In genomic region chr2:65018141-65018582, GRCh38 we compare ENCODE assay signal across 16 cellular contexts. TPM values are rescaled to one million over a fixed set of nuclear protein-coding genes. Genes with fewer than 3 reads are reported as not detected.
DNase-seq lines count a peak whose midpoint lies in the region; ATAC-seq and TF ChIP-seq lines count a peak whose summit lies in the region.
"Had no signal": no experiment of that assay in that cellular context is flagged by ENCODE, and none has a peak within 500 bp of the region (broad histone marks: within the 10 kb centered on the region; RNA-seq: fewer than 3 reads in every experiment).

No MANE protein-coding gene starts in this region.

- DNase-seq in T-helper 17 cell: no peak
- peak; percentile 22 to 76 (median 63) for DNase-seq in right cardiac atrium
- DNase-seq in activated CD8-positive, alpha-beta memory T cell treated with anti-CD3 and anti-CD28 coated beads, Interleukin-2, amount 50 U/mL, for 4 hours: no peak
- no peak for DNase-seq in neuronal stem cell (ENCODE audit: low spot score)
- no peak for DNase-seq in mesothelial cell of epicardium (ENCODE audit: low spot score in 2 of 2, unreplicated experiment in 2 of 2)
- DNase-seq: activated CD4-positive, alpha-beta T cell treated with anti-CD3 and anti-CD28 coated beads, Interleukin-2, amount 50 U/mL, for 4 hours; activated effector memory CD4-positive, alpha-beta T cell treated with Interleukin-2 at 50 U/mL for 16 hours; CD4-positive, alpha-beta T cell; NCI-H2171 treated with DMSO at 0.1 percent for 48 hours; stimulated activated naive CD4-positive, alpha-beta T cell treated with Interleukin-2 at 50 U/mL for 16 hours had no signal

- no peaks in the 10 kb centered on the region for H3K4me1 Mint-ChIP-seq in T-helper 17 cell
- H3K4me1 Mint-ChIP-seq in mesothelial cell of epicardium: peaks cover 3% of the 10 kb centered on the region

- no peaks in the 10 kb centered on the region for H3K27me3 Mint-ChIP-seq in T-helper 17 cell
- no peaks in the 10 kb centered on the region for H3K27me3 Mint-ChIP-seq in mesothelial cell of epicardium (ENCODE audit: low read depth)
- H3K27me3 Mint-ChIP-seq: CD4-positive, alpha-beta T cell had no signal

- peak overlapping the region; percentile 54 for H3K27ac Mint-ChIP-seq in T-helper 17 cell
- no peak overlapping the region for H3K27ac Mint-ChIP-seq in mesothelial cell of epicardium
- H3K27ac Mint-ChIP-seq: CD4-positive, alpha-beta T cell; T-helper 1 cell treated with Interleukin-12 subunit alpha and Interleukin-12 subunit beta and Interleukin-4 antibody, amounts not matched to agents 30 μg/mL and 1 μg/mL, for 36 hours had no signal

- TF ChIP-seq EP300 in Ishikawa (IDR thresholded peaks at IDR 0.05; ENCODE audit: borderline replicate concordance): no peak

- H3K14ac ChIP-seq in neuronal stem cell (ENCODE audit: low read length): no peak overlapping the region

- no peaks in the 10 kb centered on the region for H3K9me3 Mint-ChIP-seq in mesothelial cell of epicardium
- H3K9me3 Mint-ChIP-seq: brain; CD4-positive, alpha-beta T cell; T-helper 1 cell treated with Interleukin-12 subunit alpha and Interleukin-12 subunit beta and Interleukin-4 antibody, amounts not matched to agents 30 μg/mL and 1 μg/mL, for 36 hours had no signal

- no peak overlapping the region for H2BK5ac ChIP-seq in neuronal stem cell (ENCODE audit: low read length)

- H3K4me3 Mint-ChIP-seq in T-helper 17 cell (no peak overlapping the region), mesothelial cell of epicardium (no peak overlapping the region)
- H3K4me3 Mint-ChIP-seq: brain; CD4-positive, alpha-beta T cell; T-helper 1 cell treated with Interleukin-12 subunit alpha and Interleukin-12 subunit beta and Interleukin-4 antibody, amounts not matched to agents 30 μg/mL and 1 μg/mL, for 36 hours had no signal

- no peak overlapping the region for H3K18ac ChIP-seq in neuronal stem cell (ENCODE audit: low read length)

- TF ChIP-seq CTCF in mesothelial cell of epicardium (IDR thresholded peaks at IDR 0.05; ENCODE audit: unreplicated experiment): no peak

- intact Hi-C loops in right cardiac atrium (cut with DNase I): no loop called here

- H3K36me3 Mint-ChIP-seq in T-helper 17 cell (ENCODE audit: low read depth) (peaks cover 3% of the 10 kb centered on the region), mesothelial cell of epicardium (peaks cover 6% of the 10 kb centered on the region)

- no peak overlapping the region for H2BK15ac ChIP-seq in neuronal stem cell (ENCODE audit: low read length)

- H3K4me2 ChIP-seq in neuronal stem cell (ENCODE audit: insufficient read depth, low read length, poor library complexity, severe bottlenecking): no peak overlapping the region

- H3K4me1 ChIP-seq in right cardiac atrium (ENCODE audit: control insufficient read depth, insufficient read depth, low read length) (no peaks in the 10 kb centered on the region), skeletal muscle tissue (ENCODE audit: control insufficient read depth in 3 of 3, insufficient read depth in 3 of 3, low read length in 3 of 3) (peaks cover 4 to 9% (median 5%) of the 10 kb centered on the region in 3 donors), neuronal stem cell (ENCODE audit: control insufficient read depth in 2 of 2, insufficient read depth in 1 of 2, low read depth in 1 of 2, low read length in 2 of 2) (peaks cover 0 to 9% of the 10 kb centered on the region in 2 donors)
- H3K4me1 ChIP-seq: parathyroid adenoma had no signal

- 88% methylated on average over 15 of the region's 15 CpGs for WGBS in right cardiac atrium
- no CpG with 5 or more reads among the region's 15 CpGs for WGBS in neuronal stem cell (ENCODE audit: extremely low coverage in 2 of 2, insufficient read length in 2 of 2, insufficient replicate concordance in 1 of 2), 2 donors

- ATAC-seq in T-helper 17 cell: no peak
- ATAC-seq in right cardiac atrium: peak; percentile 36 to 55
- ATAC-seq in GM21381 (IDR thresholded peaks at IDR 0.05; ENCODE audit: unreplicated experiment): no peak

- no peak overlapping the region for H2AK5ac ChIP-seq in neuronal stem cell (ENCODE audit: low read depth, low read length)

- H3K9me3 ChIP-seq in T-helper 17 cell (ENCODE audit: control insufficient read depth, low read length, poor library complexity, severe bottlenecking) (no peaks in the 10 kb centered on the region), right cardiac atrium (ENCODE audit: control insufficient read depth, low read length) (no peaks in the 10 kb centered on the region), skeletal muscle tissue (ENCODE audit: control insufficient read depth in 3 of 3, low read length in 3 of 3) (no peaks in the 10 kb centered on the region), neuronal stem cell (replicated peaks in 1 of 2; ENCODE audit: control insufficient read depth in 2 of 2, insufficient read depth in 1 of 2, low read depth in 1 of 2, low read length in 2 of 2) (no peaks in the 10 kb centered on the region)

- H2BK12ac ChIP-seq in neuronal stem cell (ENCODE audit: low read length): no peak overlapping the region

- no peak overlapping the region for H2BK120ac ChIP-seq in neuronal stem cell (ENCODE audit: low read depth, low read length)

- H3K4me3 ChIP-seq in right cardiac atrium (ENCODE audit: low read length) (no peak overlapping the region), skeletal muscle tissue (ENCODE audit: low read length in 3 of 3) (no peak overlapping the region), neuronal stem cell (ENCODE audit: low read length in 2 of 2) (no peak overlapping the region)

- no peaks in the 10 kb centered on the region for H3K79me1 ChIP-seq in neuronal stem cell (ENCODE audit: low read depth, low read length)

- no peak overlapping the region for H3K9ac ChIP-seq in skeletal muscle tissue (ENCODE audit: low read depth in 1 of 3, low read length in 3 of 3)
- H3K9ac ChIP-seq in neuronal stem cell (ENCODE audit: low read depth, low read length, poor library complexity): no peak overlapping the region
- H3K9ac ChIP-seq: parathyroid adenoma had no signal

- H3K27me3 ChIP-seq in right cardiac atrium (ENCODE audit: control insufficient read depth, insufficient read depth) (no peaks in the 10 kb centered on the region), skeletal muscle tissue (ENCODE audit: control insufficient read depth in 3 of 3, insufficient read depth in 3 of 3, low read length in 3 of 3) (no peaks in the 10 kb centered on the region), neuronal stem cell (ENCODE audit: control insufficient read depth in 3 of 3, insufficient read depth in 3 of 3, low read depth in 1 of 3, low read length in 3 of 3) (no peaks in the 10 kb centered on the region)

- no peak overlapping the region for H3K23ac ChIP-seq in neuronal stem cell (ENCODE audit: low read depth, low read length, poor library complexity)

- no peak overlapping the region for H3K4ac ChIP-seq in neuronal stem cell (ENCODE audit: low read length)

- H3K36me3 ChIP-seq in skeletal muscle tissue (ENCODE audit: control insufficient read depth in 3 of 3, insufficient read depth in 3 of 3, low read length in 3 of 3): peaks cover 43 to 57% (median 46%) of the 10 kb centered on the region in 3 donors
- H3K36me3 ChIP-seq in neuronal stem cell (replicated peaks in 1 of 2; ENCODE audit: control insufficient read depth in 2 of 2, insufficient read depth in 2 of 2, low read length in 2 of 2): peaks cover 4 to 83% of the 10 kb centered on the region in 2 donors

- H2AFZ ChIP-seq in neuronal stem cell (ENCODE audit: low read length): no peak overlapping the region
- H2AFZ ChIP-seq: parathyroid adenoma had no signal

- no peak for TF ChIP-seq RAD21 in Ishikawa (IDR thresholded peaks at IDR 0.05; ENCODE audit: low read depth)

- H4K91ac ChIP-seq in neuronal stem cell (ENCODE audit: low read depth, low read length, poor library complexity): no peak overlapping the region

- no peak overlapping the region for H3K27ac ChIP-seq in right cardiac atrium (ENCODE audit: low read length)
- peak overlapping the region; percentile 31 for H3K27ac ChIP-seq in skeletal muscle tissue (ENCODE audit: low read depth, low read length)
- no peak overlapping the region for H3K27ac ChIP-seq in neuronal stem cell (replicated peaks; ENCODE audit: low read length)
- H3K27ac ChIP-seq: parathyroid adenoma had no signal

- no peak overlapping the region for H4K8ac ChIP-seq in neuronal stem cell (ENCODE audit: low read depth, low read length)

TF ChIP-seq in Ishikawa, 13 proteins besides CTCF, POLR2A, EP300 and RAD21 (continues in another document):
- TF ChIP-seq, protein P1, sequence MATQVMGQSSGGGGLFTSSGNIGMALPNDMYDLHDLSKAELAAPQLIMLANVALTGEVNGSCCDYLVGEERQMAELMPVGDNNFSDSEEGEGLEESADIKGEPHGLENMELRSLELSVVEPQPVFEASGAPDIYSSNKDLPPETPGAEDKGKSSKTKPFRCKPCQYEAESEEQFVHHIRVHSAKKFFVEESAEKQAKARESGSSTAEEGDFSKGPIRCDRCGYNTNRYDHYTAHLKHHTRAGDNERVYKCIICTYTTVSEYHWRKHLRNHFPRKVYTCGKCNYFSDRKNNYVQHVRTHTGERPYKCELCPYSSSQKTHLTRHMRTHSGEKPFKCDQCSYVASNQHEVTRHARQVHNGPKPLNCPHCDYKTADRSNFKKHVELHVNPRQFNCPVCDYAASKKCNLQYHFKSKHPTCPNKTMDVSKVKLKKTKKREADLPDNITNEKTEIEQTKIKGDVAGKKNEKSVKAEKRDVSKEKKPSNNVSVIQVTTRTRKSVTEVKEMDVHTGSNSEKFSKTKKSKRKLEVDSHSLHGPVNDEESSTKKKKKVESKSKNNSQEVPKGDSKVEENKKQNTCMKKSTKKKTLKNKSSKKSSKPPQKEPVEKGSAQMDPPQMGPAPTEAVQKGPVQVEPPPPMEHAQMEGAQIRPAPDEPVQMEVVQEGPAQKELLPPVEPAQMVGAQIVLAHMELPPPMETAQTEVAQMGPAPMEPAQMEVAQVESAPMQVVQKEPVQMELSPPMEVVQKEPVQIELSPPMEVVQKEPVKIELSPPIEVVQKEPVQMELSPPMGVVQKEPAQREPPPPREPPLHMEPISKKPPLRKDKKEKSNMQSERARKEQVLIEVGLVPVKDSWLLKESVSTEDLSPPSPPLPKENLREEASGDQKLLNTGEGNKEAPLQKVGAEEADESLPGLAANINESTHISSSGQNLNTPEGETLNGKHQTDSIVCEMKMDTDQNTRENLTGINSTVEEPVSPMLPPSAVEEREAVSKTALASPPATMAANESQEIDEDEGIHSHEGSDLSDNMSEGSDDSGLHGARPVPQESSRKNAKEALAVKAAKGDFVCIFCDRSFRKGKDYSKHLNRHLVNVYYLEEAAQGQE (IDR thresholded peaks at IDR 0.05; ENCODE audit: low read depth): no peak
- no peak for TF ChIP-seq CREB1 (IDR thresholded peaks at IDR 0.05; ENCODE audit: low read depth)

RNA-seq across cellular contexts. Expression of gene SLC1A4, which starts 29.0 kb away (rescaled TPM):
- total RNA-seq in T-helper 17 cell: 1 to 10 TPM; 1.7 to 8.0 TPM
- total RNA-seq in right cardiac atrium: 1 to 10 TPM; 3.6 to 5.6 (median 4.3) TPM
- polyA plus RNA-seq in right cardiac atrium: 1.2 TPM
- 10.4 TPM for total RNA-seq in skeletal muscle tissue
- 3.7 TPM for polyA plus RNA-seq in neuronal stem cell (2013, experiment 1 of 2)
- polyA plus RNA-seq in neuronal stem cell (2013, experiment 2 of 2): 3.9 TPM
- total RNA-seq in mesothelial cell of epicardium: 4.3 to 6.0 TPM (median 5.3 TPM) in 3 replicates

RNA-seq across cellular contexts. Expression of gene CEP68, which starts 38.1 kb away (rescaled TPM):
- total RNA-seq in T-helper 17 cell: 10 to 100 TPM; 13.6 to 22.5 TPM
- 10 to 100 TPM; 12.0 to 19.3 (median 15.1) TPM for total RNA-seq in right cardiac atrium
- polyA plus RNA-seq in right cardiac atrium: 8.6 TPM
- 27.1 TPM for total RNA-seq in skeletal muscle tissue
- 20.9 TPM for polyA plus RNA-seq in neuronal stem cell (2013, experiment 1 of 2)
- polyA plus RNA-seq in neuronal stem cell (2013, experiment 2 of 2): 21.5 TPM
- total RNA-seq in mesothelial cell of epicardium: 22.2 to 23.0 TPM (median 22.4 TPM) in 3 replicates

Comparison
In these comparisons a context has a peak if more than half of its experiments do, and no peak if none do; other contexts are left out.
1. ATAC-seq: peak in right cardiac atrium (2 of 2); none in T-helper 17 cell (single experiment) and GM21381 (single experiment).
2. DNase-seq: peak in right cardiac atrium (3 of 3); none in T-helper 17 cell (0 of 3), activated CD8-positive, alpha-beta memory T cell treated with anti-CD3 and anti-CD28 coated beads, Interleukin-2, amount 50 U/mL, for 4 hours (single experiment), neuronal stem cell (single experiment) and mesothelial cell of epicardium (0 of 2).